ENCODE assay signal across 8 cellular contexts in the genomic region with DNA sequence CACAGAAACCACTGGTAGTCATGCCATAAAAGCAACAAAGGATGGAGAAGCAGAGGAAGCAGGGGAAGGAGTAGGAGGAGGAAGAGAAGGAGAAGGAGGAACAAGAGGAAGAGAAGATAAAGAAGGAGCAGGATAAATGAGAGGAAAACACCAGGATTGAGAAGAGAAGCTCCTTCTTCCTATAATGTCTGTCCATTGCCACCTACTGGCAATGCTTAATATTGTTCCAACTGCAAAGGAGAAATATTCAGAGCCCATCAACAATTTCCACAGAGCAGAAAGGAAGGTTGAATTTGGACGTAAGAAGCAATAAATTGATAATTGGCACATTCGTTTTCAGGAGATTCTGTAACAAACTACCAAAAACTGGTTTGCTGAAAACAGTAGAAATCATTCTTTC.
DNase-seq lines count a peak whose midpoint lies in the region; ATAC-seq and TF ChIP-seq lines count a peak whose summit lies in the region.

No MANE protein-coding gene starts in this region.

- H4K20me1 ChIP-seq in DND-41 (ENCODE audit: insufficient read depth, low read length): no peaks in the 10 kb centered on the region

- H3K4me3 ChIP-seq in DND-41 (ENCODE audit: low read depth in 1 of 2, low read length in 2 of 2) (no peak overlapping the region), kidney epithelial cell (ENCODE audit: low read depth, low read length) (no peak overlapping the region)

- TF ChIP-seq CTCF in DND-41 (IDR thresholded peaks at IDR 0.05; ENCODE audit: borderline replicate concordance, extremely low read depth, low read length, poor library complexity, severe bottlenecking): peak; percentile 58
- peak; percentile 48 for TF ChIP-seq CTCF in kidney epithelial cell (IDR thresholded peaks at IDR 0.05; ENCODE audit: insufficient read depth, low read length, poor library complexity, severe bottlenecking)

- H3K4me2 ChIP-seq in DND-41 (ENCODE audit: insufficient read depth, low read length): no peak overlapping the region

- no peak overlapping the region for H2AFZ ChIP-seq in DND-41 (ENCODE audit: low read depth, low read length)

- no peak overlapping the region for H3K9ac ChIP-seq in DND-41 (ENCODE audit: low read depth, low read length)

- H3K4me1 ChIP-seq in DND-41 (ENCODE audit: insufficient read depth, low read length): no peaks in the 10 kb centered on the region

- no peak for DNase-seq in DND-41
- DNase-seq in HT1080 (ENCODE audit: low read depth): peak; percentile 59
- peak; percentile 26 for DNase-seq in SW480 (ENCODE audit: low spot score)
- peak; percentile 1 for DNase-seq in kidney epithelial cell (ENCODE audit: low read depth)
- DNase-seq in activated CD4-positive, alpha-beta T cell treated with anti-CD3 and anti-CD28 coated beads, Interleukin-2, amount 50 U/mL, for 1 hour: no peak
- DNase-seq in activated CD4-positive, alpha-beta T cell treated with anti-CD3 and anti-CD28 coated beads, Interleukin-2, amount 50 U/mL, for 48 hours: no peak

- no peaks in the 10 kb centered on the region for H3K79me2 ChIP-seq in DND-41 (ENCODE audit: insufficient read depth, low read length)

- ATAC-seq in DND-41 (ENCODE audit: insufficient read depth, low read depth) (no peak), GM18498 (IDR thresholded peaks at IDR 0.05; ENCODE audit: unreplicated experiment) (no peak), GM19395 (IDR thresholded peaks at IDR 0.05; ENCODE audit: unreplicated experiment) (no peak)

- H3K27me3 ChIP-seq in DND-41 (ENCODE audit: insufficient read depth, low read length, poor library complexity) (no peaks in the 10 kb centered on the region), kidney epithelial cell (ENCODE audit: control insufficient read depth, insufficient read depth, low read length) (no peaks in the 10 kb centered on the region)

- H3K36me3 ChIP-seq in DND-41 (ENCODE audit: insufficient read depth, low read length) (no peaks in the 10 kb centered on the region), kidney epithelial cell (ENCODE audit: control insufficient read depth, insufficient read depth, low read length) (no peaks in the 10 kb centered on the region)

- H3K9me3 ChIP-seq in DND-41 (ENCODE audit: insufficient read depth, low read length, severe bottlenecking): no peaks in the 10 kb centered on the region

- H3K27ac ChIP-seq in DND-41 (ENCODE audit: low read length): no peak overlapping the region

Comparison
In these comparisons a context has a peak if more than half of its experiments do, and no peak if none do; other contexts are left out.
1. DNase-seq: peak in HT1080 (single experiment), SW480 (single experiment) and kidney epithelial cell (single experiment); none in DND-41 (single experiment), activated CD4-positive, alpha-beta T cell treated with anti-CD3 and anti-CD28 coated beads, Interleukin-2, amount 50 U/mL, for 1 hour (single experiment) and activated CD4-positive, alpha-beta T cell treated with anti-CD3 and anti-CD28 coated beads, Interleukin-2, amount 50 U/mL, for 48 hours (0 of 2).